Comparison of ENCODE assay signal across 1 cellular context in the genomic region with DNA sequence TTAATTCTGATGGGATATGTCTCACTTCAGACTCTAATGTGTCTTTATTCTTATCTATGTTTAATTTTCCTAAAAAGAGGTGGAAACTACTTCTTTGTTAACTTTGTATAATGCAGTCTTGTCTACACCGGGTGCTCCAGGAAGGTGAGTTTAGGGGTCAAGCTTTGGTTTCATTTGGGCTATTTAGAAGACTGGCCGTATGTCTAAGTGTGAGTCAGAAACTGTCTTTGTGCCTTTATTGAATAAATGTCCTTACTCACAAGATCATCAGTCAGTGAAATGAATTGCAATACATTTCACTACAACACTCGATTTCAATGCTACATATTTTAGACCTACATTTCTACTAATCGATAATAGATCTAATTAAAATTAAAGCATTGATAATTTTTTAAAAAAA.
TF ChIP-seq lines count a peak whose summit lies in the region.

No MANE protein-coding gene starts in this region.

TF ChIP-seq in IMR-90, 13 proteins besides CTCF, POLR2A, EP300 and RAD21 (continued from another document):
- TF ChIP-seq, protein P1, sequence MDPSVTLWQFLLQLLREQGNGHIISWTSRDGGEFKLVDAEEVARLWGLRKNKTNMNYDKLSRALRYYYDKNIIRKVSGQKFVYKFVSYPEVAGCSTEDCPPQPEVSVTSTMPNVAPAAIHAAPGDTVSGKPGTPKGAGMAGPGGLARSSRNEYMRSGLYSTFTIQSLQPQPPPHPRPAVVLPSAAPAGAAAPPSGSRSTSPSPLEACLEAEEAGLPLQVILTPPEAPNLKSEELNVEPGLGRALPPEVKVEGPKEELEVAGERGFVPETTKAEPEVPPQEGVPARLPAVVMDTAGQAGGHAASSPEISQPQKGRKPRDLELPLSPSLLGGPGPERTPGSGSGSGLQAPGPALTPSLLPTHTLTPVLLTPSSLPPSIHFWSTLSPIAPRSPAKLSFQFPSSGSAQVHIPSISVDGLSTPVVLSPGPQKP (IDR thresholded peaks at IDR 0.05; ENCODE audit: borderline replicate concordance, low read depth, low read length) = no peak
- TF ChIP-seq NFE2L2 (IDR thresholded peaks at IDR 0.05; ENCODE audit: low read depth, low read length) = no peak
- TF ChIP-seq BHLHE40 (IDR thresholded peaks at IDR 0.05; ENCODE audit: low read depth, low read length) = no peak
- TF ChIP-seq MXI1 (IDR thresholded peaks at IDR 0.05; ENCODE audit: borderline replicate concordance, low read depth, low read length) = no peak
- TF ChIP-seq RCOR1 (IDR thresholded peaks at IDR 0.05; ENCODE audit: insufficient replicate concordance, low read length) = no peak
- no peak for TF ChIP-seq CHD1 (IDR thresholded peaks at IDR 0.05; ENCODE audit: low read depth, low read length)
- no peak for TF ChIP-seq FOS (IDR thresholded peaks at IDR 0.05; ENCODE audit: low read depth, low read length)
- TF ChIP-seq MAZ (IDR thresholded peaks at IDR 0.05; ENCODE audit: borderline replicate concordance, low read depth, low read length) = no peak
- TF ChIP-seq CEBPB (IDR thresholded peaks at IDR 0.05; ENCODE audit: low read depth, low read length) = no peak
- TF ChIP-seq RFX5 (IDR thresholded peaks at IDR 0.05; ENCODE audit: low read depth, low read length) = no peak
- TF ChIP-seq SMC3 (IDR thresholded peaks at IDR 0.05; ENCODE audit: low read depth, low read length) = no peak
- no peak for TF ChIP-seq MAFK (IDR thresholded peaks at IDR 0.05; ENCODE audit: low read depth, low read length)
